In genomic region chr5:44292736-44293135, GRCh38 we compare ENCODE assay signal across 21 cellular contexts.
"Had no signal": no experiment of that assay in that cellular context is flagged by ENCODE, and none has a peak within 500 bp of the region (broad histone marks: within the 10 kb centered on the region; RNA-seq: fewer than 3 reads in every experiment).

No MANE protein-coding gene starts in this region.

- H3K4me3 ChIP-seq: coronary artery, dorsolateral prefrontal cortex, gastrocnemius medialis, heart right ventricle, left lung, lower lobe of right lung had no signal

- H3K27ac ChIP-seq: coronary artery, dorsolateral prefrontal cortex, epithelial cell of prostate, gastrocnemius medialis, heart right ventricle, left lung, lower lobe of right lung had no signal

- H3K27me3 ChIP-seq: dorsolateral prefrontal cortex, gastrocnemius medialis, heart right ventricle, left lung had no signal

- H3K9me3 ChIP-seq: gastrocnemius medialis, lower lobe of right lung had no signal

- ATAC-seq: esophagus mucosa; gastrocnemius medialis; heart right ventricle; left cardiac atrium; left lung; lower lobe of right lung; naive thymus-derived CD4-positive, alpha-beta T cell had no signal

- DNase-seq: dermis blood vessel endothelial cell; dorsolateral prefrontal cortex; effector CD4-positive, alpha-beta T cell; effector memory CD4-positive, alpha-beta T cell; erythroblast; foreskin fibroblast; foreskin melanocyte; gastrocnemius medialis; glutamatergic neuron; head of caudate nucleus; heart right ventricle; hippocampal formation; left cardiac atrium; left lung; lower lobe of right lung; mesendoderm; midbrain; naive thymus-derived CD4-positive, alpha-beta T cell had no signal

- H3K4me1 ChIP-seq: gastrocnemius medialis, heart right ventricle, left lung, lower lobe of right lung had no signal

- H3K36me3 ChIP-seq: gastrocnemius medialis, heart right ventricle, left lung, lower lobe of right lung had no signal
